1 cellular context compared by ENCODE assay signal in genomic region chr7:132608523-132608922, GRCh38.
TF ChIP-seq lines count a peak whose summit lies in the region.

No MANE protein-coding gene starts in this region.

TF ChIP-seq in K562, 482 proteins besides CTCF, POLR2A, EP300 and RAD21 (continued from another document):
- TF ChIP-seq ATF3 (IDR thresholded peaks at IDR 0.05) (no peak), ATF3 (CRISPR knock-in tag; conservative IDR thresholded peaks at IDR 0.05) (no peak), EGR1 (conservative IDR thresholded peaks at IDR 0.05) (peak; percentile 37; the same call in 1 of the 2 replicates), ZC3H11A (IDR thresholded peaks at IDR 0.05; ENCODE audit: low read depth, low read length) (no peak), RFX7 (CRISPR knock-in tag; IDR thresholded peaks at IDR 0.05) (no peak)
